In the genomic region with DNA sequence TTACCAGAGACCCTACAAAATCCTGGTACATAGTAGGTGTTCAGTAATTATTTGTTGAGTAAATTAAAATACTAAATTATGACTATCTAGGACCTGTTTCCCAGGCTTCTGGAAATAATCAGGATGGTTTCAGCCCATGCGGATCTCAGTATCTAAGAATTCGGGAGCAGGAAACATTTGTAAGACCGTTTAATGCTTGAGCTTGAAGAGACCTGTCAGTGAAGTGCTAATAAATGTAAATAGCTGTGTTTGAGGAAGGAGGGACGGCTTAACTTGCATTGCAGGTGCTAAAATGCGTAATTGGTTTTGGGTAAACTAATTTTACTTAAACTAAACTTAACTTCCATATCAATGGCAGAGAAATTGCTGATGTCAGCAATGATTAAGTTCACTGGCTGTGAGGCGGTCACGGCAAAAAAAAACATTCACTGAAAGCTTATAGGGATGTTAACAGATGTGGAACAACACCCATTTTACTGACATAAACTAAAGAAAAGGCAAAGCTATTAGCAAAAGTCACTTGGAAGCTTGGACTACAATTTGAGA, we compare ENCODE assay signal across 20 cellular contexts. TPM values are rescaled to one million over a fixed set of nuclear protein-coding genes. Genes with fewer than 3 reads are reported as not detected.
A peak's percentile ranks its signal among the peaks of the same experiment; 100 is the strongest.
DNase-seq lines count a peak whose midpoint lies in the region; ATAC-seq, FAIRE-seq and TF ChIP-seq lines count a peak whose summit lies in the region.
"Had no signal": no experiment of that assay in that cellular context is flagged by ENCODE, and none has a peak within 500 bp of the region (broad histone marks: within the 10 kb centered on the region; RNA-seq: fewer than 3 reads in every experiment).

No MANE protein-coding gene starts in this region.

- H3K4me1 Mint-ChIP-seq in H9 (peaks cover 41% of the 10 kb centered on the region in 2 experiments), nephron progenitor cell (peaks cover 16% of the 10 kb centered on the region), MCF 10A (ENCODE audit: insufficient read depth, unreplicated experiment) (peaks cover 5% of the 10 kb centered on the region)
- H3K4me1 Mint-ChIP-seq: activated naive CD8-positive, alpha-beta T cell treated with anti-CD3 and anti-CD28 coated beads, Interleukin-2, amount 50 U/mL, for 24 hours; memory B cell had no signal

- H3K4me1 ChIP-seq in A549 = no peaks in the 10 kb centered on the region
- peaks cover 2% of the 10 kb centered on the region; the same call in 1 of the 2 replicates for H3K4me1 ChIP-seq in H9 (ENCODE audit: insufficient read depth, low read length)
- no peaks in the 10 kb centered on the region for H3K4me1 ChIP-seq in endocrine pancreas (ENCODE audit: control insufficient read depth, insufficient read depth, low read length)

- no peak for TF ChIP-seq POLR2A in A549 (IDR thresholded peaks at IDR 0.05; ENCODE audit: low read length)

- no peak for FAIRE-seq in A549 (lab: Jason Lieb, UNC)

- H3K4me2 ChIP-seq in A549 (no peak overlapping the region), H9 (ENCODE audit: insufficient read depth, insufficient read length, low read length) (peak overlapping the region; percentile 27)

- no peak overlapping the region for H3K18ac ChIP-seq in H9 (ENCODE audit: insufficient read length, low read depth, low read length)

- H4K20me1 ChIP-seq in H9 (ENCODE audit: control insufficient read depth, insufficient read depth, insufficient read length) = no peaks in the 10 kb centered on the region

- intact Hi-C loops in MCF 10A (cut with micrococcal nuclease) = no loop called here

- H2BK5ac ChIP-seq in H9 (ENCODE audit: insufficient read length, low read length) = no peak overlapping the region

- POLR2A ChIA-PET in A549 (lab: Yijun Ruan, JAX) = no interaction called here
- POLR2A ChIA-PET in MCF 10A (lab: Yijun Ruan, JAX) = interaction anchor here (0.6 to 1.9 kb wide), 5 partner anchors 12 to 65 kb away, joined by 3 to 5 read pairs (median 4); a partner anchor contains a TSS

- H3K27ac Mint-ChIP-seq in H9 (peak overlapping the region; percentile 80 to 98 (median 92)), nephron progenitor cell (peak overlapping the region; percentile 33), MCF 10A (ENCODE audit: low read depth, unreplicated experiment) (no peak overlapping the region)
- H3K27ac Mint-ChIP-seq: activated naive CD8-positive, alpha-beta T cell treated with anti-CD3 and anti-CD28 coated beads, Interleukin-2, amount 50 U/mL, for 24 hours; activated T-helper 2 cell treated with anti-CD3 and anti-CD28 coated beads, Interferon-gamma antibody, Interleukin-2, Interleukin-4, amounts not matched to agents 10 μg/mL and 5 μg/mL and 100 μg/mL, durations not matched to agents 14 hours and 24 hours and 36 hours; memory B cell; naive thymus-derived CD4-positive, alpha-beta T cell had no signal

- no peak for ATAC-seq in A549
- ATAC-seq: activated naive CD8-positive, alpha-beta T cell treated with anti-CD3 and anti-CD28 coated beads, Interleukin-2, amount 50 U/mL, for 24 hours; naive thymus-derived CD4-positive, alpha-beta T cell had no signal

- no peak overlapping the region for H4K5ac ChIP-seq in H9 (ENCODE audit: insufficient read length, low read depth, low read length)

- TF ChIP-seq CTCF in A549 (IDR thresholded peaks at IDR 0.05) (no peak), H9 (conservative IDR thresholded peaks at IDR 0.05) (no peak), nephron progenitor cell (IDR thresholded peaks at IDR 0.05) (no peak), MCF 10A (IDR thresholded peaks at IDR 0.05; ENCODE audit: unreplicated experiment) (no peak)

- CTCF ChIA-PET in A549 (lab: Yijun Ruan, JAX) (interaction anchor here (0.6 to 1.8 kb wide), 3 partner anchors 11 to 76 kb away, joined by 3 to 5 read pairs (median 3); no protein-coding TSS in a partner anchor), MCF 10A (lab: Yijun Ruan, JAX) (interaction anchor here (0.7 kb wide), 1 partner anchor 12 kb away, joined by 4 read pairs; no protein-coding TSS in a partner anchor)

- H3K9me3 ChIP-seq in A549 = no peaks in the 10 kb centered on the region
- no peaks in the 10 kb centered on the region for H3K9me3 ChIP-seq in H9 (ENCODE audit: control insufficient read depth, low read depth, low read length)
- no peaks in the 10 kb centered on the region for H3K9me3 ChIP-seq in endocrine pancreas (ENCODE audit: control insufficient read depth, low read length)

- no peak overlapping the region for H3K23ac ChIP-seq in H9 (ENCODE audit: insufficient read length, low read depth, low read length)

- BruUV-seq in MCF 10A (replicated peaks; lab: Mats Ljungman, UMichigan) = no TSS peak

- no peaks in the 10 kb centered on the region for H3K36me3 Mint-ChIP-seq in H9 (ENCODE audit: insufficient read depth in 1 of 3, low read depth in 3 of 3)
- H3K36me3 Mint-ChIP-seq in nephron progenitor cell (ENCODE audit: low read depth) = no peaks in the 10 kb centered on the region
- H3K36me3 Mint-ChIP-seq in MCF 10A (ENCODE audit: insufficient read depth, unreplicated experiment) = no peaks in the 10 kb centered on the region
- H3K36me3 Mint-ChIP-seq: memory B cell had no signal

- no peaks in the 10 kb centered on the region for H3K79me2 ChIP-seq in H9 (ENCODE audit: insufficient read depth, low read length)

- H3K27me3 Mint-ChIP-seq in H9 (ENCODE audit: low read depth) = no peaks in the 10 kb centered on the region; the same call in 1 of the 2 replicates
- peaks cover 3% of the 10 kb centered on the region for H3K27me3 Mint-ChIP-seq in nephron progenitor cell (ENCODE audit: low read depth, poor library complexity)
- H3K27me3 Mint-ChIP-seq in MCF 10A (ENCODE audit: insufficient read depth, unreplicated experiment) = no peaks in the 10 kb centered on the region
- H3K27me3 Mint-ChIP-seq: activated naive CD8-positive, alpha-beta T cell treated with anti-CD3 and anti-CD28 coated beads, Interleukin-2, amount 50 U/mL, for 24 hours; memory B cell had no signal

- H3K27ac ChIP-seq in A549 (no peak overlapping the region), H9 (ENCODE audit: insufficient read length, low read depth, low read length) (no peak overlapping the region)
- H3K27ac ChIP-seq: dorsolateral prefrontal cortex had no signal

- H3K9me3 Mint-ChIP-seq in H9 = no peaks in the 10 kb centered on the region
- H3K9me3 Mint-ChIP-seq in nephron progenitor cell = no peaks in the 10 kb centered on the region
- no peaks in the 10 kb centered on the region for H3K9me3 Mint-ChIP-seq in MCF 10A (ENCODE audit: unreplicated experiment)
- H3K9me3 Mint-ChIP-seq: activated naive CD8-positive, alpha-beta T cell treated with anti-CD3 and anti-CD28 coated beads, Interleukin-2, amount 50 U/mL, for 24 hours; activated T-helper 2 cell treated with anti-CD3 and anti-CD28 coated beads, Interferon-gamma antibody, Interleukin-2, Interleukin-4, amounts not matched to agents 10 μg/mL and 5 μg/mL and 100 μg/mL, durations not matched to agents 14 hours and 24 hours and 36 hours; memory B cell had no signal

- H3K4ac ChIP-seq in H9 (ENCODE audit: low read depth, low read length) = no peak overlapping the region

- H3K4me3 Mint-ChIP-seq in H9 = no peak overlapping the region; a peak in 2 of 5 replicates
- no peak overlapping the region for H3K4me3 Mint-ChIP-seq in nephron progenitor cell
- no peak overlapping the region for H3K4me3 Mint-ChIP-seq in MCF 10A (ENCODE audit: unreplicated experiment)
- H3K4me3 Mint-ChIP-seq: activated naive CD8-positive, alpha-beta T cell treated with anti-CD3 and anti-CD28 coated beads, Interleukin-2, amount 50 U/mL, for 24 hours; CD8-positive, alpha-beta memory T cell; memory B cell; naive thymus-derived CD4-positive, alpha-beta T cell had no signal

- no peak overlapping the region for H2AK5ac ChIP-seq in H9 (ENCODE audit: insufficient read length, low read length)

- no peak overlapping the region for H2BK15ac ChIP-seq in H9 (ENCODE audit: low read depth, low read length)

- H2BK12ac ChIP-seq in H9 (ENCODE audit: insufficient read length, low read depth, low read length) = no peak overlapping the region

- H2BK120ac ChIP-seq in H9 (ENCODE audit: low read depth, low read length, poor library complexity, severe bottlenecking) = no peak overlapping the region

- TF ChIP-seq RAD21 in A549 (conservative IDR thresholded peaks at IDR 0.05 in 1 of 2, IDR thresholded peaks at IDR 0.05 in 1 of 2) = no peak

- no peak overlapping the region for H2AFZ ChIP-seq in H9 (ENCODE audit: low read length)

- H3K27me3 ChIP-seq in H9 (ENCODE audit: insufficient read depth, low read length) = no peaks in the 10 kb centered on the region
- no peaks in the 10 kb centered on the region for H3K27me3 ChIP-seq in endocrine pancreas (ENCODE audit: control insufficient read depth, insufficient read depth, low read length)
- H3K27me3 ChIP-seq: dorsolateral prefrontal cortex had no signal

- no peak for TF ChIP-seq EP300 in A549 (IDR thresholded peaks at IDR 0.05)

- H2BK20ac ChIP-seq in H9 (ENCODE audit: low read depth, low read length, poor library complexity, severe bottlenecking) = no peak overlapping the region

- no peaks in the 10 kb centered on the region for H3K79me1 ChIP-seq in H9 (ENCODE audit: insufficient read depth, low read depth, low read length, poor library complexity, severe bottlenecking)

- no peaks in the 10 kb centered on the region for H3K36me3 ChIP-seq in endocrine pancreas (ENCODE audit: control insufficient read depth, insufficient read depth, low read length)

- no peak overlapping the region for H3K14ac ChIP-seq in H9 (ENCODE audit: insufficient read depth, low read length)

- no peak overlapping the region for H4K8ac ChIP-seq in H9 (replicated peaks; ENCODE audit: insufficient read length, low read depth, low read length)

- H3T11ph ChIP-seq in H9 (ENCODE audit: low read length) = no peak overlapping the region

- 72% methylated on average over 7 of the region's 7 CpGs for WGBS in A549 (ENCODE audit: missing lambda C conversion rate)
- no CpG with 5 or more reads among the region's 7 CpGs for WGBS in H9 (ENCODE audit: extremely low coverage, insufficient read length, low lambda C conversion rate)

- no peak overlapping the region for H3K4me3 ChIP-seq in A549
- H3K4me3 ChIP-seq in endocrine pancreas (ENCODE audit: control insufficient read depth, insufficient read depth, low read length) = peak overlapping the region; percentile 69
- H3K4me3 ChIP-seq: dorsolateral prefrontal cortex had no signal

- no peak overlapping the region for H3K9ac ChIP-seq in H9 (ENCODE audit: extremely low read depth, insufficient read length, low read length)
- no peak overlapping the region for H3K9ac ChIP-seq in endocrine pancreas (ENCODE audit: control insufficient read depth, insufficient read depth, low read length)

- DNase-seq in A549 (ENCODE audit: low read depth in 1 of 2, low spot score in 1 of 2) (no peak), H9 (no peak), nephron progenitor cell (no peak), MCF 10A (ENCODE audit: unreplicated experiment) (no peak), iPS-NIHi11 (ENCODE audit: low spot score) (no peak), AML-193 (lab: John Stamatoyannopoulos, UW) (no peak)
- DNase-seq in activated CD8-positive, alpha-beta memory T cell treated with anti-CD3 and anti-CD28 coated beads, Interleukin-2, amount 50 U/mL, for 48 hours = no peak
- DNase-seq: activated CD4-positive, alpha-beta T cell treated with anti-CD3 and anti-CD28 coated beads for 48 hours; activated naive CD8-positive, alpha-beta T cell treated with anti-CD3 and anti-CD28 coated beads, Interleukin-2, amount 50 U/mL, for 24 hours; CD8-positive, alpha-beta memory T cell; DMS79; dorsolateral prefrontal cortex; Karpas-422; naive thymus-derived CD4-positive, alpha-beta T cell; NCI-H1048; NCI-H2029 treated with DMSO at 0.1 percent for 48 hours; substantia nigra had no signal

- H3K56ac ChIP-seq in H9 (ENCODE audit: insufficient read length, low read depth, low read length) = no peak overlapping the region

- no peaks in the 10 kb centered on the region for H3K23me2 ChIP-seq in H9 (ENCODE audit: insufficient read length, low read depth, low read length, poor library complexity, severe bottlenecking)

- no peak overlapping the region for H4K91ac ChIP-seq in H9 (ENCODE audit: insufficient read length, low read depth, low read length)

RNA-seq across cellular contexts. Expression of a gene that starts 28.6 kb away (rescaled TPM):
- 23.5 and 34.5 TPM in 2 replicates for polyA plus RNA-seq in A549 (2011; rRNA removed)
- polyA plus RNA-seq in A549 (2012; cell fraction: cytosol; rRNA removed) = 7.8 and 9.9 TPM in 2 replicates
- polyA plus RNA-seq in A549 (2012; cell fraction: nucleus; rRNA removed) = 2.6 and 5.3 TPM in 2 replicates
- 27.3 to 28.8 TPM (median 28.0 TPM) in 3 replicates for polyA plus RNA-seq in A549 (2017; fragmentation: RNase III; extraction: RNeasy Plus Mini Kit Qiagen cat#74134 plus additional on column Dnase treatment)
- 21.6 and 22.2 TPM in 2 replicates for polyA minus RNA-seq in A549 (2011; rRNA and poly(A)+ RNA removed)
- total RNA-seq in H9 (2021) = 82.6 and 82.8 TPM in 2 replicates
- total RNA-seq in MCF 10A (2022) = 41.0 and 49.2 TPM in 2 replicates
